12 cellular contexts compared by ENCODE assay signal in the genomic region with DNA sequence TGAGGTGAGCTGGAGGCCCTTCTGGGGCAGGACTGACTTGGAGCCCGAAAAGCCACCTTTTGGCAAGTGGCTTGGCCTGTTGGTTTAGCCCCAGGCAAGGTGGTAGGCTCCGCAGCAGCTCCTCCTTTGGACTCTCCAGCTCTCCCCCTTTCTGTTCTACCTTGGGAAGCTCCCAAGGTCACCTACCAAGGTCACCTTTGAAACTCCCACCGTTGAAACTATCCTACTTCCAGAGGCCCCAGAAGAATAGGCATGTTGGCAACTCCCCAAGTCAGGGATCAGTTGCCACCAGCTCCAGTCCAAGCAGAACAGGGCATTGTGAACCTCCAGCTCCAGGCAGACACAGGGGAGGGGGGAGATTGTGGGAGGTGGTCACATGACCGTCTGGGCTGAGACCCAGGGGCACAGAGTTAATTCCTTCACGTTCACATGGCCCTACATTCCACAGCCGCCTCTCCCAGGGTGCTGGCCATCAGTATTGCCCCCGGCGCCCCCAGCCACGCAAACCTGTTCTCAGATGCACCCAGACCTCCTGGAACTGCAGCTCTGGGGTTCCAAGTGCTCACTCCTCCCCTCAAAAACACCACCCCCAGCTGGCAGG. TPM values are rescaled to one million over a fixed set of nuclear protein-coding genes. Genes with fewer than 3 reads are reported as not detected.
DNase-seq lines count a peak whose midpoint lies in the region; ATAC-seq and TF ChIP-seq lines count a peak whose summit lies in the region.
"Had no signal": no experiment of that assay in that cellular context is flagged by ENCODE, and none has a peak within 500 bp of the region (broad histone marks: within the 10 kb centered on the region; RNA-seq: fewer than 3 reads in every experiment).

No MANE protein-coding gene starts in this region.

- no peak for TF ChIP-seq CTCF in upper lobe of left lung (IDR thresholded peaks at IDR 0.05)

- 53 to 57% methylated on average over 6 to 9 of the region's 9 CpGs for whole genome bisulfite sequencing in upper lobe of left lung, 2 donors

- H3K27ac ChIP-seq in SJCRH30 (no peak overlapping the region), upper lobe of left lung (no peak overlapping the region)

- TF ChIP-seq POLR2A in upper lobe of left lung (IDR thresholded peaks at IDR 0.05), result no peak

- ATAC-seq in upper lobe of left lung (ENCODE audit: low FRiP score in 2 of 2), result peak; percentile 25 to 65
- no peak for ATAC-seq in HG03342 (IDR thresholded peaks at IDR 0.05; ENCODE audit: unreplicated experiment)
- ATAC-seq: PC-3; stimulated activated memory B cell treated with anti-CD40 and anti-IgM and Interleukin-4, amounts not matched to agents 10 μg/mL and 1 μg/mL and 100 μg/mL, for 72 hours had no signal

- peaks cover 7% of the 10 kb centered on the region for H3K4me1 ChIP-seq in SJCRH30
- peaks cover under 1 to 14% (median 12%) of the 10 kb centered on the region in 4 donors for H3K4me1 ChIP-seq in upper lobe of left lung

- DNase-seq in SJCRH30 (peak; percentile 52 to 67), foreskin melanocyte (peak; percentile 71), myocyte (ENCODE audit: low read depth) (peak; percentile 65), upper lobe of left lung (no peak), NCI-H748 (lab: John Stamatoyannopoulos, UW; ENCODE audit: unreplicated experiment) (no peak), dedifferentiated amniotic fluid mesenchymal stem cell (ENCODE audit: extremely low spot score) (no peak), NCI-H526 treated with DMSO at 0.1 percent for 48 hours (lab: John Stamatoyannopoulos, UW) (no peak)
- DNase-seq: activated CD4-positive, alpha-beta T cell treated with anti-CD3 and anti-CD28 coated beads for 4 hours; amniotic stem cell; PC-3 had no signal

- no peak overlapping the region for H3K4me3 ChIP-seq in SJCRH30
- H3K4me3 ChIP-seq in upper lobe of left lung, result no peak overlapping the region

- H3K36me3 ChIP-seq in SJCRH30, result no peaks in the 10 kb centered on the region
- H3K36me3 ChIP-seq in upper lobe of left lung, result no peaks in the 10 kb centered on the region

- TF ChIP-seq EP300 in upper lobe of left lung (IDR thresholded peaks at IDR 0.05), result no peak

- H3K27me3 ChIP-seq in SJCRH30 (no peaks in the 10 kb centered on the region), upper lobe of left lung (no peaks in the 10 kb centered on the region)

- H3K9me3 ChIP-seq in SJCRH30 (replicated peaks), result no peaks in the 10 kb centered on the region
- no peaks in the 10 kb centered on the region for H3K9me3 ChIP-seq in upper lobe of left lung

RNA-seq across cellular contexts. Expression of a gene that starts 14.4 kb away (rescaled TPM):
- total RNA-seq in SJCRH30 (2014; rRNA removed; shearing (Covaris generic)), result 21.7 and 23.5 TPM in 2 replicates
- total RNA-seq in myocyte (78.2 and 114 TPM in 2 replicates), upper lobe of left lung (100 to 1,000 TPM in 1 of 6 donors, 10 to 100 TPM in 5; 44.0 to 111 (median 49.6) TPM)
- 43.7 TPM for polyA plus RNA-seq in myocyte (2012)

Comparison
In these comparisons a context has a peak if more than half of its experiments do, and no peak if none do; other contexts are left out.
1. DNase-seq: peak in SJCRH30 (2 of 2), foreskin melanocyte (single experiment) and myocyte (single experiment); none in upper lobe of left lung (0 of 2), NCI-H748 (single experiment), dedifferentiated amniotic fluid mesenchymal stem cell (single experiment) and NCI-H526 treated with DMSO at 0.1 percent for 48 hours (single experiment).